ENCODE assay signal across 21 cellular contexts in genomic region chrX:8849462-8849861, GRCh38. TPM values are rescaled to one million over a fixed set of nuclear protein-coding genes. Genes with fewer than 3 reads are reported as not detected.
DNase-seq lines count a peak whose midpoint lies in the region; ATAC-seq and TF ChIP-seq lines count a peak whose summit lies in the region.
"Had no signal": no experiment of that assay in that cellular context is flagged by ENCODE, and none has a peak within 500 bp of the region (broad histone marks: within the 10 kb centered on the region; RNA-seq: fewer than 3 reads in every experiment).

No MANE protein-coding gene starts in this region.

- no peaks in the 10 kb centered on the region for H3K27me3 ChIP-seq in BJ (ENCODE audit: control insufficient read depth, insufficient read depth, low read length)
- no peaks in the 10 kb centered on the region for H3K27me3 ChIP-seq in fibroblast of lung (ENCODE audit: control insufficient read depth, insufficient read depth, low read length)
- no peaks in the 10 kb centered on the region for H3K27me3 ChIP-seq in right lobe of liver
- no peaks in the 10 kb centered on the region for H3K27me3 ChIP-seq in transverse colon
- H3K27me3 ChIP-seq in testis, result no peaks in the 10 kb centered on the region
- H3K27me3 ChIP-seq in prostate gland (replicated peaks; ENCODE audit: insufficient read depth), result no peaks in the 10 kb centered on the region
- H3K27me3 ChIP-seq: BLaER1 treated with 17β-estradiol and CSF1 and Interleukin-3, amounts not matched to agents 10 nM and 100 nM had no signal

- no peak overlapping the region for H2AFZ ChIP-seq in fibroblast of lung (ENCODE audit: low read length)
- H2AFZ ChIP-seq: GM23338 had no signal

- TF ChIP-seq EP300 in transverse colon (IDR thresholded peaks at IDR 0.05; ENCODE audit: low read depth), result no peak

- intact Hi-C loops in right lobe of liver (cut with DNase I), result no loop called here
- intact Hi-C loops in transverse colon (cut with DNase I; ENCODE audit: low total_unique reads), result no loop called here
- intact Hi-C loops in testis (cut with DNase I; ENCODE audit: low total_unique reads), result no loop called here
- intact Hi-C loops in prostate gland (cut with DNase I), result no loop called here

- POLR2A ChIA-PET in BJ (lab: Charles Lee), result no interaction called here

- TF ChIP-seq CTCF in BJ (IDR thresholded peaks at IDR 0.05; ENCODE audit: insufficient read depth, low read depth, low read length) (no peak), fibroblast of lung (conservative IDR thresholded peaks at IDR 0.05 in 1 of 2, IDR thresholded peaks at IDR 0.05 in 1 of 2; ENCODE audit: low read depth in 1 of 2, low read length in 2 of 2) (no peak), right lobe of liver (IDR thresholded peaks at IDR 0.05) (no peak), transverse colon (IDR thresholded peaks at IDR 0.05) (no peak), testis (IDR thresholded peaks at IDR 0.05) (no peak), prostate gland (IDR thresholded peaks at IDR 0.05) (no peak)

- CTCF ChIA-PET in BJ (lab: Yijun Ruan, JAX), result interaction anchor here (1.1 to 1.9 kb wide), 3 partner anchors 19 to 33 kb away, joined by 4 read pairs; no protein-coding TSS in a partner anchor

- H3K4me2 ChIP-seq in fibroblast of lung (ENCODE audit: extremely low read depth, insufficient read depth, low read length), result no peak overlapping the region
- H3K4me2 ChIP-seq: BLaER1 treated with 17β-estradiol and CSF1 and Interleukin-3, amounts not matched to agents 10 nM and 100 nM; GM23338 had no signal

- DNase-seq in BJ (ENCODE audit: low read depth), result peak; percentile 5
- peak; percentile 8 for DNase-seq in LHCN-M2 (ENCODE audit: low read depth)
- peak in 1 of 2 donors; percentile 73 for DNase-seq in fibroblast of lung (ENCODE audit: low read depth in 2 of 2)
- no peak for DNase-seq in right lobe of liver
- DNase-seq in transverse colon, result no peak
- no peak for DNase-seq in testis
- no peak for DNase-seq in prostate gland (ENCODE audit: low spot score)
- DNase-seq in NCI-H524 treated with DMSO at 0.1 percent for 48 hours (lab: John Stamatoyannopoulos, UW), result no peak
- DNase-seq: CD8-positive, alpha-beta memory T cell; GDM1; MV-4-11; NCI-H1436 treated with DMSO at 0.1 percent for 48 hours; NCI-H2029 treated with DMSO at 0.1 percent for 48 hours; NCI-H510A treated with DMSO at 0.1 percent for 48 hours; SHP77 treated with DMSO at 0.1 percent for 48 hours had no signal

- WGBS in right lobe of liver (ENCODE audit: insufficient coverage, low coverage, low lambda C conversion rate, missing lambda C conversion rate), result 35% methylated on average over 2 of the region's 2 CpGs
- WGBS in transverse colon (ENCODE audit: low coverage in 1 of 2), 2 donors, result 20 to 52% methylated on average over 1 to 2 of the region's 2 CpGs
- 56 to 64% methylated on average over 1 of the region's 2 CpGs for WGBS in testis, 2 donors
- 88% methylated on average over 2 of the region's 2 CpGs for WGBS in prostate gland

- in situ Hi-C loops in transverse colon (cut with MboI; ENCODE audit: low pct_ligation_motif_present in 1 of 4, low pct_unique_long_range_greater_than_20kb in 1 of 4, low sequenced_read_pairs in 3 of 4), result no loop called here

- no peak for TF ChIP-seq POLR2A in right lobe of liver (IDR thresholded peaks at IDR 0.05)
- no peak for TF ChIP-seq POLR2A in transverse colon (IDR thresholded peaks at IDR 0.05)
- TF ChIP-seq POLR2A in testis (IDR thresholded peaks at IDR 0.05), result no peak
- no peak for TF ChIP-seq POLR2A in prostate gland (IDR thresholded peaks at IDR 0.05)

- H4K20me1 ChIP-seq in fibroblast of lung (ENCODE audit: control insufficient read depth, extremely low read depth, insufficient read depth, low read length), result no peaks in the 10 kb centered on the region
- H4K20me1 ChIP-seq: BLaER1 treated with 17β-estradiol and CSF1 and Interleukin-3, amounts not matched to agents 10 nM and 100 nM had no signal

- ATAC-seq in right lobe of liver, result peak; percentile 75 to 92 (median 78)
- ATAC-seq: SK-N-SH treated with all-trans-retinoic acid at 6 μM for 48 hours had no signal

- H3K4me3 ChIP-seq in BJ (ENCODE audit: low read depth, low read length) (no peak overlapping the region), fibroblast of lung (replicated peaks in 1 of 4; ENCODE audit: control extremely low read depth in 1 of 4, insufficient read depth in 1 of 4, low read depth in 3 of 4, low read length in 4 of 4) (no peak overlapping the region), right lobe of liver (no peak overlapping the region), transverse colon (no peak overlapping the region), testis (no peak overlapping the region), prostate gland (no peak overlapping the region)
- H3K4me3 ChIP-seq: BLaER1 treated with 17β-estradiol and CSF1 and Interleukin-3, amounts not matched to agents 10 nM and 100 nM; GM12878; GM23338 had no signal

- H3K27ac ChIP-seq in fibroblast of lung (ENCODE audit: insufficient read depth, low read length), result peak overlapping the region; percentile 36
- H3K27ac ChIP-seq in right lobe of liver, result peak overlapping the region in 1 of 3 donors; percentile 24
- H3K27ac ChIP-seq in transverse colon, result no peak overlapping the region
- no peak overlapping the region for H3K27ac ChIP-seq in testis
- H3K27ac ChIP-seq in prostate gland, result no peak overlapping the region
- H3K27ac ChIP-seq: BLaER1 treated with 17β-estradiol and CSF1 and Interleukin-3, amounts not matched to agents 10 nM and 100 nM had no signal

- no peaks in the 10 kb centered on the region for H3K79me2 ChIP-seq in fibroblast of lung (ENCODE audit: control insufficient read depth, insufficient read depth, low read length)

- H3K9me3 ChIP-seq in fibroblast of lung (ENCODE audit: control insufficient read depth, insufficient read depth, low read depth, low read length), result no peaks in the 10 kb centered on the region
- H3K9me3 ChIP-seq in right lobe of liver, result no peaks in the 10 kb centered on the region
- no peaks in the 10 kb centered on the region for H3K9me3 ChIP-seq in transverse colon
- no peaks in the 10 kb centered on the region for H3K9me3 ChIP-seq in testis
- H3K9me3 ChIP-seq in prostate gland, result no peaks in the 10 kb centered on the region
- H3K9me3 ChIP-seq: BLaER1 treated with 17β-estradiol and CSF1 and Interleukin-3, amounts not matched to agents 10 nM and 100 nM had no signal

- H3K4me1 ChIP-seq in fibroblast of lung (ENCODE audit: control insufficient read depth, extremely low read depth, insufficient read depth, low read length) (no peaks in the 10 kb centered on the region), right lobe of liver (peaks cover 0 to 14% (median 7%) of the 10 kb centered on the region in 4 donors), transverse colon (no peaks in the 10 kb centered on the region), testis (no peaks in the 10 kb centered on the region), prostate gland (replicated peaks) (no peaks in the 10 kb centered on the region)

- H3K36me3 ChIP-seq in BJ (ENCODE audit: control insufficient read depth, insufficient read depth, low read length) (no peaks in the 10 kb centered on the region), fibroblast of lung (ENCODE audit: control insufficient read depth, insufficient read depth, low read length) (no peaks in the 10 kb centered on the region), right lobe of liver (no peaks in the 10 kb centered on the region), transverse colon (no peaks in the 10 kb centered on the region), testis (ENCODE audit: low read depth, missing control alignments) (no peaks in the 10 kb centered on the region), prostate gland (no peaks in the 10 kb centered on the region)
- H3K36me3 ChIP-seq: BLaER1 treated with 17β-estradiol and CSF1 and Interleukin-3, amounts not matched to agents 10 nM and 100 nM had no signal

- H3K9ac ChIP-seq in fibroblast of lung (ENCODE audit: insufficient read depth, low read length), result no peak overlapping the region
- H3K9ac ChIP-seq: BLaER1 treated with 17β-estradiol and CSF1 and Interleukin-3, amounts not matched to agents 10 nM and 100 nM had no signal

RNA-seq across cellular contexts. Expression of gene FAM9A, which starts 48.3 kb away (rescaled TPM):
- polyA plus RNA-seq in BJ (2011; rRNA removed) (not detected in 2 replicates), fibroblast of lung (not detected in 2 replicates), testis (ENCODE audit: insufficient read depth, low read depth, low replicate concordance) (2.0 TPM)
- not detected in 2 replicates for polyA minus RNA-seq in BJ (2011; rRNA and poly(A)+ RNA removed)
- total RNA-seq in LHCN-M2 (2014; rRNA removed) (not detected in 2 replicates), fibroblast of lung (not detected in 2 replicates), right lobe of liver (under 1 TPM in 1 of 6 experiments, not detected in 5; 0.33 TPM), transverse colon (not detected), testis (1 to 10 TPM; 1.8 to 2.8 TPM), prostate gland (1 to 10 TPM in 1 of 2 donors, not detected in 1; 1.3 TPM)
- polyA plus RNA-seq in LHCN-M2 (2012), result not detected
- polyA plus RNA-seq in fibroblast of lung (2012), result not detected in 2 replicates
- not detected in 2 replicates for polyA minus RNA-seq in fibroblast of lung (ENCODE audit: low replicate concordance)
- total RNA-seq: A172; CD8-positive, alpha-beta memory T cell; GM12878; GM23338 had no signal
- polyA plus RNA-seq: CD8-positive, alpha-beta memory T cell; GM12878; GM23338; IgD-negative memory B cell had no signal

Comparison
In these comparisons a context has a peak if more than half of its experiments do, and no peak if none do; other contexts are left out.
1. DNase-seq: peak in BJ (single experiment) and LHCN-M2 (single experiment); none in right lobe of liver (0 of 3), transverse colon (single experiment), testis (single experiment), prostate gland (single experiment) and NCI-H524 treated with DMSO at 0.1 percent for 48 hours (single experiment).